31 cellular contexts compared by ENCODE assay signal in the genomic region with DNA sequence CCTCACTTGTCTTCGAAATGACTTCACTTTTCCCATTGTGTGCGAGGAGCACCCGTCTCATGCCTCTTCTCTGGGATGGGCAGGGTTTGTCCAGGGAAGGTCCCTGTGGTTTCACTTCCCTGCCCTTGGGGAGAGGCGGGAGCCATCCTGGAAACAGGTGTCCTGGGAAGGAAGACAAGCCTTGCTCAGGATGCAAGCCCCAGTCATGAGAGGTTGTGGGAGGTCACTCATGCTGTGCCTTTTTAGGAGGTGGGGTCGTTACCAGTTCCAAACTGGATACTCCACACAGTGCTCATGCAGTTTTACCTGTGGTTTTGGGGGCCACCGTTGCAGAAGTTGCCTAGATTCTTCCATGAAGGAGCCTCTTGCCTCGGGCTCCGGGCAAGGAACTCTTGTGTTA. TPM values are rescaled to one million over a fixed set of nuclear protein-coding genes. Genes with fewer than 3 reads are reported as not detected.
DNase-seq lines count a peak whose midpoint lies in the region; TF ChIP-seq lines count a peak whose summit lies in the region.
"Had no signal": no experiment of that assay in that cellular context is flagged by ENCODE, and none has a peak within 500 bp of the region (broad histone marks: within the 10 kb centered on the region; RNA-seq: fewer than 3 reads in every experiment).

No MANE protein-coding gene starts in this region.

- H3K36me3 ChIP-seq in colonic mucosa: no peaks in the 10 kb centered on the region
- H3K36me3 ChIP-seq: ascending aorta, upper lobe of left lung had no signal

- H3K9me3 Mint-ChIP-seq in activated T-cell treated with anti-CD3 and anti-CD28 coated beads, Interleukin-2, amount 50 U/mL, for 24 hours: peaks cover 7% of the 10 kb centered on the region
- peaks cover 19% of the 10 kb centered on the region for H3K9me3 Mint-ChIP-seq in nephron
- peaks cover 5% of the 10 kb centered on the region for H3K9me3 Mint-ChIP-seq in type B pancreatic cell
- H3K9me3 Mint-ChIP-seq: activated naive CD8-positive, alpha-beta T cell treated with anti-CD3 and anti-CD28 coated beads, Interleukin-2, amount 10 ng/mL, durations not matched to agents 7 days and 5 days had no signal

- no peak overlapping the region for H3K27ac ChIP-seq in colonic mucosa
- H3K27ac ChIP-seq: ascending aorta, hepatocyte, VCaP had no signal

- H3K27me3 Mint-ChIP-seq in activated T-cell treated with anti-CD3 and anti-CD28 coated beads, Interleukin-2, amount 50 U/mL, for 24 hours: peaks cover 8% of the 10 kb centered on the region
- no peaks in the 10 kb centered on the region for H3K27me3 Mint-ChIP-seq in nephron (ENCODE audit: low read depth)
- H3K27me3 Mint-ChIP-seq in type B pancreatic cell: peaks cover under 1% of the 10 kb centered on the region

- no peak overlapping the region for H3K4me3 Mint-ChIP-seq in activated T-cell treated with anti-CD3 and anti-CD28 coated beads, Interleukin-2, amount 50 U/mL, for 24 hours
- H3K4me3 Mint-ChIP-seq in nephron (peak overlapping the region; percentile 55 to 65 (median 63)), type B pancreatic cell (peak overlapping the region; percentile 34)
- H3K4me3 Mint-ChIP-seq: activated CD4-positive, alpha-beta T cell treated with anti-CD3 and anti-CD28 coated beads for 36 hours; activated CD8-positive, alpha-beta T cell treated with anti-CD3 and anti-CD28 coated beads for 36 hours; activated naive CD8-positive, alpha-beta T cell treated with anti-CD3 and anti-CD28 coated beads, Interleukin-2, amount 10 ng/mL, durations not matched to agents 7 days and 5 days; CD8-positive, alpha-beta T cell; stimulated activated effector memory CD8-positive, alpha-beta T cell treated with anti-CD3 and anti-CD28 coated beads, Interleukin-12 subunit alpha, Interleukin-12 subunit beta, amount 100 ng/mL, for 72 hours had no signal

- no peaks in the 10 kb centered on the region for H3K4me1 ChIP-seq in colonic mucosa

- intact Hi-C loops in colonic mucosa (cut with DNase I): no loop called here

- no peak for TF ChIP-seq CTCF in colonic mucosa (IDR thresholded peaks at IDR 0.05)
- TF ChIP-seq CTCF in nephron (IDR thresholded peaks at IDR 0.05; ENCODE audit: unreplicated experiment in 3 of 3): no peak
- no peak for TF ChIP-seq CTCF in type B pancreatic cell (conservative IDR thresholded peaks at IDR 0.05)

- no peaks in the 10 kb centered on the region for H3K9me3 ChIP-seq in colonic mucosa
- H3K9me3 ChIP-seq: ascending aorta, upper lobe of left lung had no signal

- DNase-seq in activated T-cell treated with anti-CD3 and anti-CD28 coated beads, Interleukin-2, amount 50 U/mL, for 24 hours: peak; percentile 21
- DNase-seq in activated T-cell treated with anti-CD3 and anti-CD28 coated beads for 4 hours: no peak
- DNase-seq in colonic mucosa: peak; percentile 13
- peak; percentile 49 for DNase-seq in type B pancreatic cell (ENCODE audit: extremely low spot score, unreplicated experiment)
- no peak for DNase-seq in Ammon's horn (ENCODE audit: low spot score)
- DNase-seq in NCI-H2029 treated with DMSO at 0.1 percent for 48 hours (lab: John Stamatoyannopoulos, UW): no peak
- DNase-seq in D341Med (ENCODE audit: low spot score): no peak
- DNase-seq: 8988T; activated CD4-positive, alpha-beta T cell treated with anti-CD3 and anti-CD28 coated beads for 36 hours; activated CD8-positive, alpha-beta T cell treated with anti-CD3 and anti-CD28 coated beads for 36 hours; activated gamma-delta T cell treated with Interleukin-2 at 50 U/mL for 16 hours; activated naive CD8-positive, alpha-beta T cell treated with anti-CD3 and anti-CD28 coated beads, Interleukin-2, amount 10 ng/mL, durations not matched to agents 7 days and 5 days; activated T-cell treated with anti-CD3 and anti-CD28 coated beads, Interleukin-2, amount 50 U/mL, for 1 hour; cerebellar nuclear complex; DMS 273 treated with DMSO at 0.1 percent for 48 hours; EL; left cardiac atrium; NCI-H1092; NCI-H187; NCI-H2171; NCI-H510A treated with DMSO at 0.1 percent for 48 hours; SW 1271; T-helper 9 cell; upper lobe of left lung had no signal

- no peaks in the 10 kb centered on the region for H3K36me3 Mint-ChIP-seq in activated T-cell treated with anti-CD3 and anti-CD28 coated beads, Interleukin-2, amount 50 U/mL, for 24 hours (ENCODE audit: low read depth)
- H3K36me3 Mint-ChIP-seq in nephron (ENCODE audit: low read depth) (peaks cover 50% of the 10 kb centered on the region), type B pancreatic cell (peaks cover 25% of the 10 kb centered on the region)
- H3K36me3 Mint-ChIP-seq: activated naive CD8-positive, alpha-beta T cell treated with anti-CD3 and anti-CD28 coated beads, Interleukin-2, amount 10 ng/mL, durations not matched to agents 7 days and 5 days; stimulated activated effector memory CD8-positive, alpha-beta T cell treated with anti-CD3 and anti-CD28 coated beads, Interleukin-12 subunit alpha, Interleukin-12 subunit beta, amount 100 ng/mL, for 72 hours had no signal

- H3K9ac ChIP-seq in colonic mucosa (ENCODE audit: low read depth in 2 of 2, low read length in 2 of 2): no peak overlapping the region

- H3K27ac Mint-ChIP-seq in activated T-cell treated with anti-CD3 and anti-CD28 coated beads, Interleukin-2, amount 50 U/mL, for 24 hours: no peak overlapping the region
- H3K27ac Mint-ChIP-seq in nephron (peak overlapping the region; percentile 26 to 87 (median 79)), type B pancreatic cell (no peak overlapping the region)
- H3K27ac Mint-ChIP-seq: activated CD4-positive, alpha-beta T cell treated with anti-CD3 and anti-CD28 coated beads for 36 hours; activated CD8-positive, alpha-beta T cell treated with anti-CD3 and anti-CD28 coated beads for 36 hours; activated naive CD8-positive, alpha-beta T cell treated with anti-CD3 and anti-CD28 coated beads, Interleukin-2, amount 10 ng/mL, durations not matched to agents 7 days and 5 days; CD8-positive, alpha-beta T cell; stimulated activated effector memory CD8-positive, alpha-beta T cell treated with anti-CD3 and anti-CD28 coated beads, Interleukin-12 subunit alpha, Interleukin-12 subunit beta, amount 100 ng/mL, for 72 hours had no signal

- no peak overlapping the region for H3K4me3 ChIP-seq in colonic mucosa
- H3K4me3 ChIP-seq: ascending aorta, dorsolateral prefrontal cortex, hepatocyte, upper lobe of left lung had no signal

- peaks cover 22% of the 10 kb centered on the region for H3K4me1 Mint-ChIP-seq in activated T-cell treated with anti-CD3 and anti-CD28 coated beads, Interleukin-2, amount 50 U/mL, for 24 hours (ENCODE audit: low read depth)
- H3K4me1 Mint-ChIP-seq in nephron: peaks cover 45% of the 10 kb centered on the region
- peaks cover 51% of the 10 kb centered on the region for H3K4me1 Mint-ChIP-seq in type B pancreatic cell (ENCODE audit: unreplicated experiment)

- no peaks in the 10 kb centered on the region for H3K27me3 ChIP-seq in colonic mucosa
- H3K27me3 ChIP-seq: ascending aorta, dorsolateral prefrontal cortex, hepatocyte, upper lobe of left lung had no signal

RNA-seq across cellular contexts. Expression of gene RGS12, which starts 3.8 kb away (rescaled TPM):
- total RNA-seq in colonic mucosa (10 to 100 TPM; 18.0 to 25.7 TPM), type B pancreatic cell (ENCODE audit: low replicate concordance) (35.7 and 67.5 TPM in 2 replicates)

RNA-seq across cellular contexts. Expression of gene MSANTD1, which starts 47.7 kb away (rescaled TPM):
- total RNA-seq in colonic mucosa (1 to 10 TPM in 1 of 2 donors, under 1 TPM in 1; 0.40 to 1.3 TPM), type B pancreatic cell (ENCODE audit: low replicate concordance) (1.4 TPM in 2 replicates)
- total RNA-seq: ascending aorta had no signal

Comparison
In these comparisons a context has a peak if more than half of its experiments do, and no peak if none do; other contexts are left out.
1. DNase-seq: peak in activated T-cell treated with anti-CD3 and anti-CD28 coated beads, Interleukin-2, amount 50 U/mL, for 24 hours (single experiment), colonic mucosa (single experiment) and type B pancreatic cell (single experiment); none in activated T-cell treated with anti-CD3 and anti-CD28 coated beads for 4 hours (single experiment), Ammon's horn (single experiment), NCI-H2029 treated with DMSO at 0.1 percent for 48 hours (single experiment) and D341Med (single experiment).
2. H3K27ac Mint-ChIP-seq: peak in nephron (3 of 3); none in activated T-cell treated with anti-CD3 and anti-CD28 coated beads, Interleukin-2, amount 50 U/mL, for 24 hours (single experiment) and type B pancreatic cell (single experiment).